In the genomic region with DNA sequence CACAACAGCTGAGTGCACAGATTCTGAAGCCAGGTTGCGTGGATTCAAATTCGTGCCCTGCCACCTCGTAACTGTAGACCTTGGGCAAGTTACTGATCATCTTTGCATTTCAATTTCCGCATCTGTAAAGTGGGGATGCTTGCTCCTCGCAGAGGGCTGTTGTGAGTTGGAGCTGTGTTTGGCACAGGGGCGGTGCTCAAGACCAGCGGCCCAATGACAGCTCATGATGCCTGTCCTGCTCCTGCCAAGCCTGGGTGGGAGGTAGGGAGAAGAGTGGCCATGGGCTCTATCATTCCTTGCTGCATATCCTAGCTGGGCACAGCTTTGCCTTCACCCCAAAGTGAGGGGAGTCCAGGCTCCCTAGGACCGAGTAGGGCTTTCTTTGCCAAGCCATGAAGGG, we compare ENCODE assay signal across 15 cellular contexts.
"Had no signal": no experiment of that assay in that cellular context is flagged by ENCODE, and none has a peak within 500 bp of the region (broad histone marks: within the 10 kb centered on the region; RNA-seq: fewer than 3 reads in every experiment).

No MANE protein-coding gene starts in this region.

- H3K4me1 ChIP-seq: parathyroid adenoma, transverse colon had no signal

- H3K9me3 Mint-ChIP-seq: activated CD4-positive, alpha-beta memory T cell treated with anti-CD3 and anti-CD28 coated beads for 36 hours; activated naive CD8-positive, alpha-beta T cell treated with anti-CD3 and anti-CD28 coated beads, Interleukin-2, amount 10 ng/mL, durations not matched to agents 7 days and 5 days; neural crest cell had no signal

- H3K27me3 ChIP-seq: hepatocyte, transverse colon had no signal

- H3K4me1 Mint-ChIP-seq: neural crest cell had no signal

- H3K4me3 Mint-ChIP-seq: activated CD4-positive, alpha-beta memory T cell treated with anti-CD3 and anti-CD28 coated beads for 36 hours; activated naive CD8-positive, alpha-beta T cell treated with anti-CD3 and anti-CD28 coated beads, Interleukin-2, amount 10 ng/mL, durations not matched to agents 7 days and 5 days; neural crest cell had no signal

- H3K27ac ChIP-seq: epithelial cell of prostate, hepatocyte, parathyroid adenoma, transverse colon had no signal

- DNase-seq: activated CD4-positive, alpha-beta memory T cell treated with anti-CD3 and anti-CD28 coated beads for 36 hours; activated CD4-positive, alpha-beta T cell treated with anti-CD3 and anti-CD28 coated beads for 1 hour; activated gamma-delta T cell; activated naive CD8-positive, alpha-beta T cell treated with anti-CD3 and anti-CD28 coated beads, Interleukin-2, amount 10 ng/mL, durations not matched to agents 7 days and 5 days; activated T-cell treated with anti-CD3 and anti-CD28 coated beads, Interleukin-2, amount 50 U/mL, for 48 hours; aorta; effector CD4-positive, alpha-beta T cell; kidney glomerular epithelial cell; T-helper 9 cell; transverse colon had no signal

- H3K9me3 ChIP-seq: transverse colon had no signal

- H3K27ac Mint-ChIP-seq: activated CD4-positive, alpha-beta memory T cell treated with anti-CD3 and anti-CD28 coated beads for 36 hours; activated naive CD8-positive, alpha-beta T cell treated with anti-CD3 and anti-CD28 coated beads, Interleukin-2, amount 10 ng/mL, durations not matched to agents 7 days and 5 days had no signal

- H3K4me3 ChIP-seq: hepatocyte, skin epidermis, transverse colon had no signal
